19 cellular contexts compared by ENCODE assay signal in genomic region chr12:98022961-98023360, GRCh38.
DNase-seq lines count a peak whose midpoint lies in the region; ATAC-seq and TF ChIP-seq lines count a peak whose summit lies in the region.
"Had no signal": no experiment of that assay in that cellular context is flagged by ENCODE, and none has a peak within 500 bp of the region (broad histone marks: within the 10 kb centered on the region; RNA-seq: fewer than 3 reads in every experiment).

No MANE protein-coding gene starts in this region.

- in situ Hi-C loops in mammary epithelial cell (cut with MboI; ENCODE audit: low sequenced_read_pairs in 2 of 2), result no loop called here

- no peaks in the 10 kb centered on the region for H4K20me1 ChIP-seq in mammary epithelial cell (ENCODE audit: insufficient read depth, low read length)

- no peak overlapping the region for H3K27ac ChIP-seq in A673 (ENCODE audit: low read depth, low read length, poor library complexity, severe bottlenecking)
- no peak overlapping the region for H3K27ac ChIP-seq in mammary epithelial cell (ENCODE audit: insufficient read depth, low read depth, low read length)
- no peak overlapping the region for H3K27ac ChIP-seq in prostate gland

- POLR2A ChIA-PET in A673 (lab: Charles Lee; ENCODE audit: low non-redundant PET), result no interaction called here

- H3K27ac Mint-ChIP-seq in activated T-helper 1 cell treated with anti-CD3 and anti-CD28 coated beads, Interleukin-12 subunit alpha, Interleukin-12 subunit beta, Interleukin-2, Interleukin-4 antibody, amounts not matched to agents 30 ng/mL and 10 ng/mL and 1 ng/mL, durations not matched to agents 14 hours and 24 hours and 36 hours, result no peak overlapping the region
- H3K27ac Mint-ChIP-seq: CD4-positive, CD25-positive, alpha-beta regulatory T cell; CD8-positive, alpha-beta memory T cell had no signal

- no peak for TF ChIP-seq CTCF in A673 (conservative IDR thresholded peaks at IDR 0.05; ENCODE audit: low read depth, low read length)
- TF ChIP-seq CTCF in mammary epithelial cell (conservative IDR thresholded peaks at IDR 0.05 in 1 of 2, IDR thresholded peaks at IDR 0.05 in 1 of 2; ENCODE audit: extremely low read depth in 1 of 2, insufficient read depth in 1 of 2, low read depth in 1 of 2, low read length in 2 of 2), result no peak
- no peak for TF ChIP-seq CTCF in prostate gland (IDR thresholded peaks at IDR 0.05)

- H3K9me3 Mint-ChIP-seq in activated T-helper 1 cell treated with anti-CD3 and anti-CD28 coated beads, Interleukin-12 subunit alpha, Interleukin-12 subunit beta, Interleukin-2, Interleukin-4 antibody, amounts not matched to agents 30 ng/mL and 10 ng/mL and 1 ng/mL, durations not matched to agents 14 hours and 24 hours and 36 hours, result no peaks in the 10 kb centered on the region

- H3K36me3 ChIP-seq in A673 (ENCODE audit: insufficient read depth, low read length, poor library complexity, severe bottlenecking), result no peaks in the 10 kb centered on the region
- H3K36me3 ChIP-seq in mammary epithelial cell (ENCODE audit: insufficient read depth, low read length), result no peaks in the 10 kb centered on the region
- no peaks in the 10 kb centered on the region for H3K36me3 ChIP-seq in prostate gland
- H3K36me3 ChIP-seq: BE2C had no signal

- DNase-seq in A673 (ENCODE audit: low spot score) (peak; percentile 21), mammary epithelial cell (peak; percentile 29), iris pigment epithelial cell (ENCODE audit: low read depth) (peak; percentile 1), prostate gland (ENCODE audit: low spot score) (no peak), AG08396 (ENCODE audit: low spot score) (no peak)
- no peak for DNase-seq in activated CD4-positive, alpha-beta T cell treated with anti-CD3 and anti-CD28 coated beads for 48 hours
- DNase-seq in activated T-helper 1 cell treated with anti-CD3 and anti-CD28 coated beads, Interleukin-12 subunit alpha, Interleukin-12 subunit beta, Interleukin-2, Interleukin-4 antibody, amounts not matched to agents 30 ng/mL and 10 ng/mL and 1 ng/mL, durations not matched to agents 14 hours and 24 hours and 36 hours (ENCODE audit: low spot score), result no peak
- DNase-seq: 8988T; BE2C; C1 segment of cervical spinal cord; CD4-positive, CD25-positive, alpha-beta regulatory T cell; CD8-positive, alpha-beta memory T cell; COR-L47; DMS153; DMS79; GDM1; GOT3; H7 had no signal

- H3K27me3 ChIP-seq in A673 (replicated peaks; ENCODE audit: insufficient read depth, low read depth, low read length, poor library complexity) (no peaks in the 10 kb centered on the region), mammary epithelial cell (ENCODE audit: insufficient read depth, low read length) (no peaks in the 10 kb centered on the region), prostate gland (replicated peaks; ENCODE audit: insufficient read depth) (no peaks in the 10 kb centered on the region)
- H3K27me3 ChIP-seq: BE2C had no signal

- H3K4me3 ChIP-seq in A673 (ENCODE audit: low read depth, low read length, poor library complexity, severe bottlenecking) (no peak overlapping the region), mammary epithelial cell (replicated peaks in 1 of 3; ENCODE audit: insufficient read depth in 1 of 3, low read depth in 2 of 3, low read length in 3 of 3) (no peak overlapping the region), prostate gland (no peak overlapping the region)

- H3K4me1 ChIP-seq in A673 (ENCODE audit: insufficient read depth, low read length, poor library complexity, severe bottlenecking), result peaks cover 35% of the 10 kb centered on the region
- no peaks in the 10 kb centered on the region for H3K4me1 ChIP-seq in mammary epithelial cell (ENCODE audit: insufficient read depth, low read length)
- no peaks in the 10 kb centered on the region for H3K4me1 ChIP-seq in prostate gland (replicated peaks)
- H3K4me1 ChIP-seq: BE2C had no signal

- no peak overlapping the region for H3K4me3 Mint-ChIP-seq in activated T-helper 1 cell treated with anti-CD3 and anti-CD28 coated beads, Interleukin-12 subunit alpha, Interleukin-12 subunit beta, Interleukin-2, Interleukin-4 antibody, amounts not matched to agents 30 ng/mL and 10 ng/mL and 1 ng/mL, durations not matched to agents 14 hours and 24 hours and 36 hours
- H3K4me3 Mint-ChIP-seq: CD4-positive, CD25-positive, alpha-beta regulatory T cell; CD8-positive, alpha-beta memory T cell had no signal

- no peaks in the 10 kb centered on the region for H3K36me3 Mint-ChIP-seq in activated T-helper 1 cell treated with anti-CD3 and anti-CD28 coated beads, Interleukin-12 subunit alpha, Interleukin-12 subunit beta, Interleukin-2, Interleukin-4 antibody, amounts not matched to agents 30 ng/mL and 10 ng/mL and 1 ng/mL, durations not matched to agents 14 hours and 24 hours and 36 hours (ENCODE audit: low read depth)
- H3K36me3 Mint-ChIP-seq: CD4-positive, CD25-positive, alpha-beta regulatory T cell; CD8-positive, alpha-beta memory T cell had no signal

- no peaks in the 10 kb centered on the region for H3K79me2 ChIP-seq in mammary epithelial cell (ENCODE audit: insufficient read depth, low read length)

- no peaks in the 10 kb centered on the region for H3K27me3 Mint-ChIP-seq in activated T-helper 1 cell treated with anti-CD3 and anti-CD28 coated beads, Interleukin-12 subunit alpha, Interleukin-12 subunit beta, Interleukin-2, Interleukin-4 antibody, amounts not matched to agents 30 ng/mL and 10 ng/mL and 1 ng/mL, durations not matched to agents 14 hours and 24 hours and 36 hours (ENCODE audit: insufficient read depth)
- H3K27me3 Mint-ChIP-seq: CD4-positive, CD25-positive, alpha-beta regulatory T cell; CD8-positive, alpha-beta memory T cell had no signal

- no peak overlapping the region for H3K4me2 ChIP-seq in mammary epithelial cell (ENCODE audit: insufficient read depth, low read depth, low read length)

- dilution Hi-C loops in mammary epithelial cell (cut with HindIII; ENCODE audit: low sequenced_read_pairs), result no loop called here

- intact Hi-C loops in A673 (cut with micrococcal nuclease; ENCODE audit: unreplicated experiment), result no loop called here
- intact Hi-C loops in mammary epithelial cell (cut with micrococcal nuclease), result no loop called here
- intact Hi-C loops in prostate gland (cut with DNase I), result no loop called here
- intact Hi-C loops in activated T-helper 1 cell treated with anti-CD3 and anti-CD28 coated beads, Interleukin-12 subunit alpha, Interleukin-12 subunit beta, Interleukin-2, Interleukin-4 antibody, amounts not matched to agents 30 ng/mL and 10 ng/mL and 1 ng/mL, durations not matched to agents 14 hours and 24 hours and 36 hours (cut with micrococcal nuclease), result no loop called here

- ATAC-seq in esophagus mucosa, result peak; percentile 32

- CTCF ChIA-PET in A673 (lab: Charles Lee), result no interaction called here
- CTCF ChIA-PET in mammary epithelial cell (lab: Charles Lee; ENCODE audit: low non-redundant PET), result no interaction called here

- no peak overlapping the region for H3K9ac ChIP-seq in mammary epithelial cell (ENCODE audit: insufficient read depth, low read length)

- BruUV-seq in A673 (replicated peaks; lab: Mats Ljungman, UMichigan), result no TSS peak
- no TSS peak for BruUV-seq in mammary epithelial cell (replicated peaks; lab: Mats Ljungman, UMichigan)

- no peak for TF ChIP-seq POLR2A in prostate gland (IDR thresholded peaks at IDR 0.05)

- H3K4me1 Mint-ChIP-seq in activated T-helper 1 cell treated with anti-CD3 and anti-CD28 coated beads, Interleukin-12 subunit alpha, Interleukin-12 subunit beta, Interleukin-2, Interleukin-4 antibody, amounts not matched to agents 30 ng/mL and 10 ng/mL and 1 ng/mL, durations not matched to agents 14 hours and 24 hours and 36 hours (ENCODE audit: low read depth), result no peaks in the 10 kb centered on the region
- H3K4me1 Mint-ChIP-seq: CD4-positive, CD25-positive, alpha-beta regulatory T cell; CD8-positive, alpha-beta memory T cell had no signal

- no peak overlapping the region for H2AFZ ChIP-seq in mammary epithelial cell (ENCODE audit: low read depth, low read length)

- H3K9me3 ChIP-seq in A673 (ENCODE audit: low read depth, low read length, poor library complexity, severe bottlenecking) (no peaks in the 10 kb centered on the region), mammary epithelial cell (replicated peaks; ENCODE audit: insufficient read depth, low read length) (no peaks in the 10 kb centered on the region), prostate gland (no peaks in the 10 kb centered on the region)
- H3K9me3 ChIP-seq: BE2C had no signal

Comparison
In these comparisons a context has a peak if more than half of its experiments do, and no peak if none do; other contexts are left out.
1. DNase-seq: peak in A673 (single experiment), mammary epithelial cell (single experiment) and iris pigment epithelial cell (single experiment); none in prostate gland (single experiment), AG08396 (single experiment), activated CD4-positive, alpha-beta T cell treated with anti-CD3 and anti-CD28 coated beads for 48 hours (single experiment) and activated T-helper 1 cell treated with anti-CD3 and anti-CD28 coated beads, Interleukin-12 subunit alpha, Interleukin-12 subunit beta, Interleukin-2, Interleukin-4 antibody, amounts not matched to agents 30 ng/mL and 10 ng/mL and 1 ng/mL, durations not matched to agents 14 hours and 24 hours and 36 hours (single experiment).